ENCODE assay signal across 13 cellular contexts in the genomic region with DNA sequence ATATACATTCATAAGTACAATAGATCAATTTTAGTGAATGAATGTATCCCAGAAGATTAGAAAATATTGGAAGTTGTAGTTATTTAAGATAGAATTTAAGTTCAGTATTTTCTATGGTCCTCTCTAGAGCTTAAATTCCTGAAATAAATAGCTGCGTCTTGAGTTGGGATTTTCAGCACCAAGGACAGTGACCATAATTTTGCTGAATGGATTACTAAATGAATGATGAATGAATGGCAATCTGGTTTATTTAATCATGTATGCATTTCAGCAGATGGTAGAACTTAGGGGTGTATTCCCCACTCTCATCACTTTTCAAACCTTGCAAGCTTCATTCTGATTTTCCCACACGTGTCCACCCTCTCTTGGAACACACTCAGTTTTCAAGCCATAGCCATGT.
DNase-seq lines count a peak whose midpoint lies in the region; ATAC-seq and TF ChIP-seq lines count a peak whose summit lies in the region.
"Had no signal": no experiment of that assay in that cellular context is flagged by ENCODE, and none has a peak within 500 bp of the region (broad histone marks: within the 10 kb centered on the region; RNA-seq: fewer than 3 reads in every experiment).

No MANE protein-coding gene starts in this region.

- H3K27ac ChIP-seq in A673 (ENCODE audit: low read depth, low read length, poor library complexity, severe bottlenecking) (no peak overlapping the region), SK-N-SH (ENCODE audit: low read depth in 2 of 2, low read length in 1 of 2) (no peak overlapping the region)
- H3K27ac ChIP-seq: dorsolateral prefrontal cortex had no signal

- no peak for TF ChIP-seq RAD21 in SK-N-SH (IDR thresholded peaks at IDR 0.05; ENCODE audit: low read length)

- CTCF ChIA-PET in A673 (lab: Charles Lee) (no interaction called here), SK-N-SH (lab: Yijun Ruan, JAX) (no interaction called here)

- DNase-seq in A673 (ENCODE audit: low spot score) (peak; percentile 62), HT1080 (ENCODE audit: low read depth) (peak; percentile 8), SK-N-SH (no peak), fibroblast of peridontal ligament (ENCODE audit: extremely low read depth) (peak; percentile 60), NCI-H1105 (lab: John Stamatoyannopoulos, UW) (no peak), SHP77 (lab: John Stamatoyannopoulos, UW) (no peak), NCI-H524 treated with DMSO at 0.1 percent for 48 hours (lab: John Stamatoyannopoulos, UW) (no peak)
- DNase-seq: activated CD4-positive, CD25-positive, alpha-beta regulatory T cell; dorsolateral prefrontal cortex; NCI-H1930; stimulated activated naive B cell treated with anti-CD40 and anti-IgM and Interleukin-4, amounts not matched to agents 10 μg/mL and 1 μg/mL and 100 μg/mL, for 72 hours had no signal

- POLR2A ChIA-PET in A673 (lab: Charles Lee; ENCODE audit: low non-redundant PET) (interaction anchor here (0.5 kb wide), 1 partner anchor 174 kb away, joined by 3 read pairs; no protein-coding TSS in a partner anchor), SK-N-SH (lab: Yijun Ruan, JAX) (no interaction called here)

- H3K9ac ChIP-seq in SK-N-SH = no peak overlapping the region

- no TSS peak for BruUV-seq in A673 (replicated peaks; lab: Mats Ljungman, UMichigan)

- H3F3A ChIP-seq in SK-N-SH (replicated peaks; ENCODE audit: insufficient read depth) = no peaks in the 10 kb centered on the region

- H3K9me3 ChIP-seq in A673 (ENCODE audit: low read depth, low read length, poor library complexity, severe bottlenecking) (no peaks in the 10 kb centered on the region), SK-N-SH (no peaks in the 10 kb centered on the region)

- TF ChIP-seq CTCF in A673 (conservative IDR thresholded peaks at IDR 0.05; ENCODE audit: low read depth, low read length) (no peak), SK-N-SH (IDR thresholded peaks at IDR 0.05) (no peak)

- no peaks in the 10 kb centered on the region for H3K79me2 ChIP-seq in SK-N-SH (ENCODE audit: insufficient read depth)

- H3K4me1 ChIP-seq in A673 (ENCODE audit: insufficient read depth, low read length, poor library complexity, severe bottlenecking) = no peaks in the 10 kb centered on the region
- no peaks in the 10 kb centered on the region for H3K4me1 ChIP-seq in SK-N-SH (ENCODE audit: control insufficient read depth in 1 of 2, insufficient read depth in 2 of 2, low read depth in 1 of 2, low read length in 1 of 2)

- no peaks in the 10 kb centered on the region for H3K36me3 ChIP-seq in A673 (ENCODE audit: insufficient read depth, low read length, poor library complexity, severe bottlenecking)
- H3K36me3 ChIP-seq in SK-N-SH (replicated peaks in 1 of 2; ENCODE audit: control insufficient read depth in 1 of 2, insufficient read depth in 2 of 2, low read length in 1 of 2) = no peaks in the 10 kb centered on the region

- WGBS in SK-N-SH (ENCODE audit: low lambda C conversion rate) = 26% methylated on average over 2 of the region's 2 CpGs

- no peaks in the 10 kb centered on the region for H4K20me1 ChIP-seq in SK-N-SH (ENCODE audit: insufficient read depth)

- 0 out of 2 replicates have a peak, but pooled peaks cover 3% of the 10 kb centered on the region for H3K9me2 ChIP-seq in SK-N-SH

- intact Hi-C loops in A673 (cut with micrococcal nuclease; ENCODE audit: unreplicated experiment) = no loop called here

- no peak for TF ChIP-seq EP300 in SK-N-SH (IDR thresholded peaks at IDR 0.05; ENCODE audit: borderline replicate concordance in 1 of 2, low read depth in 1 of 2, low read length in 1 of 2)

- H3K4me3 ChIP-seq in A673 (ENCODE audit: low read depth, low read length, poor library complexity, severe bottlenecking) (no peak overlapping the region), SK-N-SH (ENCODE audit: low read depth in 2 of 2, low read length in 1 of 2) (no peak overlapping the region)
- H3K4me3 ChIP-seq: dorsolateral prefrontal cortex had no signal

- H3K4me2 ChIP-seq in SK-N-SH = no peak overlapping the region

- H2AFZ ChIP-seq in SK-N-SH (ENCODE audit: low read depth) = no peak overlapping the region

- ATAC-seq in GM18520 (IDR thresholded peaks at IDR 0.05; ENCODE audit: unreplicated experiment) = no peak
- ATAC-seq: Panc1; stimulated activated naive B cell treated with anti-CD40 and anti-IgM and Interleukin-4, amounts not matched to agents 10 μg/mL and 1 μg/mL and 100 μg/mL, for 72 hours had no signal

- H3K27me3 ChIP-seq in A673 (replicated peaks; ENCODE audit: insufficient read depth, low read depth, low read length, poor library complexity) = peaks cover 4% of the 10 kb centered on the region
- no peaks in the 10 kb centered on the region for H3K27me3 ChIP-seq in SK-N-SH (ENCODE audit: insufficient read depth)

TF ChIP-seq in SK-N-SH, 30 proteins besides CTCF, POLR2A, EP300 and RAD21:
- TF ChIP-seq, protein P1, sequence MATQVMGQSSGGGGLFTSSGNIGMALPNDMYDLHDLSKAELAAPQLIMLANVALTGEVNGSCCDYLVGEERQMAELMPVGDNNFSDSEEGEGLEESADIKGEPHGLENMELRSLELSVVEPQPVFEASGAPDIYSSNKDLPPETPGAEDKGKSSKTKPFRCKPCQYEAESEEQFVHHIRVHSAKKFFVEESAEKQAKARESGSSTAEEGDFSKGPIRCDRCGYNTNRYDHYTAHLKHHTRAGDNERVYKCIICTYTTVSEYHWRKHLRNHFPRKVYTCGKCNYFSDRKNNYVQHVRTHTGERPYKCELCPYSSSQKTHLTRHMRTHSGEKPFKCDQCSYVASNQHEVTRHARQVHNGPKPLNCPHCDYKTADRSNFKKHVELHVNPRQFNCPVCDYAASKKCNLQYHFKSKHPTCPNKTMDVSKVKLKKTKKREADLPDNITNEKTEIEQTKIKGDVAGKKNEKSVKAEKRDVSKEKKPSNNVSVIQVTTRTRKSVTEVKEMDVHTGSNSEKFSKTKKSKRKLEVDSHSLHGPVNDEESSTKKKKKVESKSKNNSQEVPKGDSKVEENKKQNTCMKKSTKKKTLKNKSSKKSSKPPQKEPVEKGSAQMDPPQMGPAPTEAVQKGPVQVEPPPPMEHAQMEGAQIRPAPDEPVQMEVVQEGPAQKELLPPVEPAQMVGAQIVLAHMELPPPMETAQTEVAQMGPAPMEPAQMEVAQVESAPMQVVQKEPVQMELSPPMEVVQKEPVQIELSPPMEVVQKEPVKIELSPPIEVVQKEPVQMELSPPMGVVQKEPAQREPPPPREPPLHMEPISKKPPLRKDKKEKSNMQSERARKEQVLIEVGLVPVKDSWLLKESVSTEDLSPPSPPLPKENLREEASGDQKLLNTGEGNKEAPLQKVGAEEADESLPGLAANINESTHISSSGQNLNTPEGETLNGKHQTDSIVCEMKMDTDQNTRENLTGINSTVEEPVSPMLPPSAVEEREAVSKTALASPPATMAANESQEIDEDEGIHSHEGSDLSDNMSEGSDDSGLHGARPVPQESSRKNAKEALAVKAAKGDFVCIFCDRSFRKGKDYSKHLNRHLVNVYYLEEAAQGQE (IDR thresholded peaks at IDR 0.05; ENCODE audit: low read depth, low read length) = peak; percentile 89
- no peak for TF ChIP-seq TEAD4 (IDR thresholded peaks at IDR 0.05; ENCODE audit: borderline replicate concordance, insufficient read depth)
- TF ChIP-seq SMC3 (IDR thresholded peaks at IDR 0.05; ENCODE audit: low read depth, low read length) = no peak
- TF ChIP-seq, protein P2, sequence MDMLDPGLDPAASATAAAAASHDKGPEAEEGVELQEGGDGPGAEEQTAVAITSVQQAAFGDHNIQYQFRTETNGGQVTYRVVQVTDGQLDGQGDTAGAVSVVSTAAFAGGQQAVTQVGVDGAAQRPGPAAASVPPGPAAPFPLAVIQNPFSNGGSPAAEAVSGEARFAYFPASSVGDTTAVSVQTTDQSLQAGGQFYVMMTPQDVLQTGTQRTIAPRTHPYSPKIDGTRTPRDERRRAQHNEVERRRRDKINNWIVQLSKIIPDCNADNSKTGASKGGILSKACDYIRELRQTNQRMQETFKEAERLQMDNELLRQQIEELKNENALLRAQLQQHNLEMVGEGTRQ (IDR thresholded peaks at IDR 0.05; ENCODE audit: borderline replicate concordance, low read depth, low read length) = no peak

Comparison
In these comparisons a context has a peak if more than half of its experiments do, and no peak if none do; other contexts are left out.
1. DNase-seq: peak in A673 (single experiment), HT1080 (single experiment) and fibroblast of peridontal ligament (single experiment); none in SK-N-SH (single experiment), NCI-H1105 (single experiment), SHP77 (0 of 2) and NCI-H524 treated with DMSO at 0.1 percent for 48 hours (single experiment).